26 cellular contexts compared by ENCODE assay signal in genomic region chr16:49688298-49688697, GRCh38.
DNase-seq lines count a peak whose midpoint lies in the region; ATAC-seq, FAIRE-seq and TF ChIP-seq lines count a peak whose summit lies in the region.
"Had no signal": no experiment of that assay in that cellular context is flagged by ENCODE, and none has a peak within 500 bp of the region (broad histone marks: within the 10 kb centered on the region; RNA-seq: fewer than 3 reads in every experiment).

No MANE protein-coding gene starts in this region.

- CTCF ChIA-PET in A673 (lab: Charles Lee) (no interaction called here), H1 (lab: Charles Lee; ENCODE audit: partially characterized antibody) (interaction anchor here (0.7 to 1.2 kb wide), 4 partner anchors 32 to 113 kb away, joined by 3 to 4 read pairs (median 3); no protein-coding TSS in a partner anchor)

- no peak overlapping the region for H2BK120ac ChIP-seq in H1 (replicated peaks; ENCODE audit: low read depth, low read length)

- no peak overlapping the region for H4K8ac ChIP-seq in H1 (ENCODE audit: extremely low read depth, insufficient read depth, low read length)

- H3K23me2 ChIP-seq in H1 (ENCODE audit: low read depth, low read length): no peaks in the 10 kb centered on the region

- 63% methylated on average over 9 of the region's 9 CpGs; no CpG with 5 or more reads in 1 of the 2 experiments for WGBS in H1 (ENCODE audit: extremely low coverage in 1 of 2, insufficient coverage in 1 of 2, insufficient read length in 1 of 2, insufficient replicate concordance in 2 of 2, low coverage in 1 of 2, low lambda C conversion rate in 2 of 2, missing lambda C conversion rate in 1 of 2), 2 experiments

- H3K79me2 ChIP-seq in H1 (ENCODE audit: control insufficient read depth in 1 of 2, insufficient read depth in 2 of 2, low read length in 2 of 2): peaks cover 0 to 3% of the 10 kb centered on the region in 2 experiments; a peak in 1 of 4 replicates

- TF ChIP-seq POLR2A in H1 (IDR thresholded peaks at IDR 0.05; ENCODE audit: control extremely low read depth in 1 of 2, low read depth in 2 of 2, low read length in 2 of 2): no peak

- no peak overlapping the region for H2AK5ac ChIP-seq in H1 (ENCODE audit: low read depth, low read length)

- intact Hi-C loops in A673 (cut with micrococcal nuclease; ENCODE audit: unreplicated experiment): no loop called here

- H3K4me3 ChIP-seq in A673 (ENCODE audit: low read depth, low read length, poor library complexity, severe bottlenecking): no peak overlapping the region
- H3K4me3 ChIP-seq in H7 (ENCODE audit: insufficient read depth, low read depth, low read length): no peak overlapping the region
- H3K4me3 ChIP-seq in H1 (ENCODE audit: extremely low read depth in 1 of 4, insufficient read depth in 2 of 4, low read depth in 3 of 4, low read length in 4 of 4): no peak overlapping the region
- H3K4me3 ChIP-seq: GM23248, PC-9, SJSA1 had no signal

- H3K9me3 ChIP-seq in A673 (ENCODE audit: low read depth, low read length, poor library complexity, severe bottlenecking): no peaks in the 10 kb centered on the region
- no peaks in the 10 kb centered on the region for H3K9me3 ChIP-seq in H1 (ENCODE audit: insufficient read depth in 2 of 2, low read depth in 1 of 2, low read length in 1 of 2)
- H3K9me3 ChIP-seq: SJSA1 had no signal

- H4K91ac ChIP-seq in H1 (replicated peaks; ENCODE audit: insufficient read length, low read length): no peak overlapping the region

- POLR2A ChIA-PET in A673 (lab: Charles Lee; ENCODE audit: low non-redundant PET): no interaction called here
- POLR2A ChIA-PET in H1 (lab: Charles Lee; ENCODE audit: partially characterized antibody): interaction anchor here (0.6 kb wide), 1 partner anchor 168 kb away, joined by 3 read pairs; no protein-coding TSS in a partner anchor

- TF ChIP-seq EP300 in H1 (IDR thresholded peaks at IDR 0.05; ENCODE audit: borderline replicate concordance in 1 of 2, low read depth in 2 of 2, low read length in 2 of 2): no peak

- H3K4me2 ChIP-seq in H1 (ENCODE audit: insufficient read depth in 1 of 2, low read depth in 2 of 2, low read length in 2 of 2): no peak overlapping the region
- H3K4me2 ChIP-seq: KMS-11, PC-9 had no signal

- TF ChIP-seq RAD21 in H1 (IDR thresholded peaks at IDR 0.05 in 1 of 2, conservative IDR thresholded peaks at IDR 0.05 in 1 of 2; ENCODE audit: low read depth in 2 of 2, low read length in 2 of 2): peak; percentile 16 to 43; a peak in 1 of 4 replicates

- no peak overlapping the region for H3K18ac ChIP-seq in H1 (ENCODE audit: extremely low read depth, low read length)

- H4K5ac ChIP-seq in H1 (ENCODE audit: insufficient read length, low read depth, low read length): no peak overlapping the region

- H2BK12ac ChIP-seq in H1 (ENCODE audit: low read depth, low read length): no peak overlapping the region

- H3K23ac ChIP-seq in H1 (ENCODE audit: insufficient read length): no peak overlapping the region

- no peaks in the 10 kb centered on the region for H4K20me1 ChIP-seq in H1 (replicated peaks in 1 of 2; ENCODE audit: control insufficient read depth in 1 of 2, insufficient read depth in 2 of 2, low read length in 2 of 2)

- TF ChIP-seq CTCF in A673 (conservative IDR thresholded peaks at IDR 0.05; ENCODE audit: low read depth, low read length) (0 out of 2 replicates have a peak, but pooled peaks have one; percentile 19), H1 (IDR thresholded peaks at IDR 0.05; ENCODE audit: control extremely low read depth in 1 of 3, insufficient read depth in 1 of 3, low read depth in 1 of 3, low read length in 3 of 3) (peak in 2 of 3 experiments; percentile 15 to 31; a peak in 2 of 4 replicates)

- H3K14ac ChIP-seq in H1 (ENCODE audit: insufficient read length): no peak overlapping the region

- H3K56ac ChIP-seq in H1 (replicated peaks; ENCODE audit: insufficient read length, low read depth, low read length): no peak overlapping the region

- 0 out of 2 replicates have a peak overlapping the region, but pooled peaks have one; percentile 61 for H2BK20ac ChIP-seq in H1 (ENCODE audit: low read length)

- H3K27ac ChIP-seq in A673 (ENCODE audit: low read depth, low read length, poor library complexity, severe bottlenecking) (no peak overlapping the region), H1 (ENCODE audit: low read depth, low read length) (no peak overlapping the region)
- H3K27ac ChIP-seq: GM23248, KMS-11, PC-9, SJSA1 had no signal

- H3K4me1 ChIP-seq in A673 (ENCODE audit: insufficient read depth, low read length, poor library complexity, severe bottlenecking): no peaks in the 10 kb centered on the region
- no peaks in the 10 kb centered on the region; a peak in 2 of 7 replicates for H3K4me1 ChIP-seq in H1 (replicated peaks in 1 of 4; ENCODE audit: control insufficient read depth in 3 of 4, insufficient read depth in 4 of 4, low read length in 3 of 4)
- H3K4me1 ChIP-seq: SJSA1 had no signal

- H3K4ac ChIP-seq in H1 (replicated peaks; ENCODE audit: insufficient read length, low read depth, low read length): no peak overlapping the region

- peaks cover 11% of the 10 kb centered on the region for H3K79me1 ChIP-seq in H1 (ENCODE audit: low read depth, low read length)

- no peak for FAIRE-seq in H1 (lab: Jason Lieb, UNC)
- FAIRE-seq: GM18507 had no signal

- H3K27me3 ChIP-seq in A673 (replicated peaks; ENCODE audit: insufficient read depth, low read depth, low read length, poor library complexity): no peaks in the 10 kb centered on the region
- H3K27me3 ChIP-seq in H7 (ENCODE audit: control insufficient read depth, insufficient read depth, low read length): no peaks in the 10 kb centered on the region
- H3K27me3 ChIP-seq in H1 (replicated peaks in 1 of 4; ENCODE audit: control insufficient read depth in 3 of 4, extremely low read depth in 1 of 4, insufficient read depth in 3 of 4, low read length in 3 of 4): no peaks in the 10 kb centered on the region
- H3K27me3 ChIP-seq: SJSA1 had no signal

- H3K36me3 ChIP-seq in A673 (ENCODE audit: insufficient read depth, low read length, poor library complexity, severe bottlenecking) (no peaks in the 10 kb centered on the region), H7 (replicated peaks; ENCODE audit: control insufficient read depth, insufficient read depth, low read length) (no peaks in the 10 kb centered on the region; the same call in 1 of the 2 replicates), H1 (ENCODE audit: control insufficient read depth in 2 of 4, insufficient read depth in 4 of 4, low read length in 3 of 4) (no peaks in the 10 kb centered on the region; a peak in 1 of 8 replicates)
- H3K36me3 ChIP-seq: SJSA1 had no signal

- DNase-seq in A673 (ENCODE audit: low spot score) (no peak), H7 (peak; percentile 86), H1 (ENCODE audit: low read depth in 1 of 2, low spot score in 2 of 2) (no peak), iPS-NIHi7 (ENCODE audit: extremely low spot score) (peak; percentile 57), NCI-H1417 treated with DMSO at 0.1 percent for 48 hours (lab: John Stamatoyannopoulos, UW) (no peak), SKM-1 (lab: John Stamatoyannopoulos, UW; ENCODE audit: unreplicated experiment) (no peak), COR-L47 (lab: John Stamatoyannopoulos, UW) (no peak)
- DNase-seq: C1 segment of cervical spinal cord; CD8-positive, alpha-beta T cell; DMS153; GM23248; MM.1S; NCI-H1417; NCI-H187 treated with DMSO at 0.1 percent for 48 hours; NCI-H2171 treated with DMSO at 0.1 percent for 48 hours; NCI-H345; NCI-H510A treated with DMSO at 0.1 percent for 48 hours; PC-9; Right ventricle myocardium superior; RPMI8226; T-cell had no signal

- H2BK15ac ChIP-seq in H1 (ENCODE audit: low read length): no peak overlapping the region

- no TSS peak for BruUV-seq in A673 (replicated peaks; lab: Mats Ljungman, UMichigan)

- ATAC-seq in GM19463 (IDR thresholded peaks at IDR 0.05; ENCODE audit: unreplicated experiment): no peak
- ATAC-seq: CD8-positive, alpha-beta T cell; HCT116; T-cell had no signal

- no peak overlapping the region for H3K9ac ChIP-seq in H1 (replicated peaks in 1 of 4; ENCODE audit: extremely low read depth in 1 of 4, low read depth in 3 of 4, low read length in 3 of 4)
- H3K9ac ChIP-seq: GM23248, KMS-11 had no signal

- H2AFZ ChIP-seq in H1 (ENCODE audit: low read length): no peak overlapping the region
- H2AFZ ChIP-seq: GM23248, PC-9 had no signal

- H2BK5ac ChIP-seq in H1 (ENCODE audit: low read depth, low read length): no peak overlapping the region

TF ChIP-seq in H1, 55 proteins besides CTCF, POLR2A, EP300 and RAD21:
- TF ChIP-seq SP2 (IDR thresholded peaks at IDR 0.05; ENCODE audit: low read length) (no peak), KDM1A (IDR thresholded peaks at IDR 0.05; ENCODE audit: borderline replicate concordance, low read length) (no peak), SIN3A (conservative IDR thresholded peaks at IDR 0.05 in 1 of 2, IDR thresholded peaks at IDR 0.05 in 1 of 2; ENCODE audit: low read depth in 1 of 2, low read length in 2 of 2) (no peak), SP1 (IDR thresholded peaks at IDR 0.05; ENCODE audit: low read depth, low read length) (no peak), ZNF274 (IDR thresholded peaks at IDR 0.05; ENCODE audit: borderline replicate concordance, extremely low read depth, low read length) (no peak), FOSL1 (IDR thresholded peaks at IDR 0.05; ENCODE audit: insufficient read depth, low read depth, low read length) (no peak)
- TF ChIP-seq, protein P1, sequence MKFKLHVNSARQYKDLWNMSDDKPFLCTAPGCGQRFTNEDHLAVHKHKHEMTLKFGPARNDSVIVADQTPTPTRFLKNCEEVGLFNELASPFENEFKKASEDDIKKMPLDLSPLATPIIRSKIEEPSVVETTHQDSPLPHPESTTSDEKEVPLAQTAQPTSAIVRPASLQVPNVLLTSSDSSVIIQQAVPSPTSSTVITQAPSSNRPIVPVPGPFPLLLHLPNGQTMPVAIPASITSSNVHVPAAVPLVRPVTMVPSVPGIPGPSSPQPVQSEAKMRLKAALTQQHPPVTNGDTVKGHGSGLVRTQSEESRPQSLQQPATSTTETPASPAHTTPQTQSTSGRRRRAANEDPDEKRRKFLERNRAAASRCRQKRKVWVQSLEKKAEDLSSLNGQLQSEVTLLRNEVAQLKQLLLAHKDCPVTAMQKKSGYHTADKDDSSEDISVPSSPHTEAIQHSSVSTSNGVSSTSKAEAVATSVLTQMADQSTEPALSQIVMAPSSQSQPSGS (IDR thresholded peaks at IDR 0.05; ENCODE audit: low read length): no peak
TF ChIP-seq in H1: peak in this region for 0.

Comparison
In these comparisons a context has a peak if more than half of its experiments do, and no peak if none do; other contexts are left out.
1. DNase-seq: peak in H7 (single experiment) and iPS-NIHi7 (single experiment); none in A673 (single experiment), H1 (0 of 2), NCI-H1417 treated with DMSO at 0.1 percent for 48 hours (single experiment), SKM-1 (single experiment) and COR-L47 (single experiment).